ENCODE assay signal across 9 cellular contexts in the genomic region with DNA sequence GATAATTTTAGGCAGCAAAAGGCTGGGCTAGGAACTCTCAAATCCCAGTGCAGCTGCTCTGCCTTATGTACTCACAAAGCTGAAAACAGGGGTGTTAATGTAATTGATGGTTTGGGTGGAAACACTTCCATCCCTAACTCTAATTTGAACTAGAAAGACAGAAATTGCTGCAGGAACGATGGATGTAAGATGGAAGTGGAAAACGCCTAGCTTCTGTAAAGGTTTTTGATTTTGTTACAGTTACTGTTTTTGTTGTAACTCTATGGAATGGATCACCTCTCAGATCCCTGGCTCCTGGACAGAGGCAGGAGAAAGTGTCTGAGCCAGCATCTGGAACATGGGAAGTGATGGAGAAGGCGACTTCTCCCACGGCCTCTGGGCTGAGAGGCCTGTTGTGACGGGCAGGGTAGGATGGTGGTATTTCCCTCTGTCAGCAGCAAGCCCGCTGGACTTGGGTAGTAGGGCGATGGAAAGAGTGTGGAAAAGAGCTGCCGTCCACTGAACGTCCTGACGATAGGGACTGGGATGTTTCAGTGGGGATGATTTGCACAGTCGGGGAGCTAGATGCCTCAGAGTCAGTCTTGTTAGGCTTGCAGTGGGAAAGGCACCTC. TPM values are rescaled to one million over a fixed set of nuclear protein-coding genes. Genes with fewer than 3 reads are reported as not detected.
A peak's percentile ranks its signal among the peaks of the same experiment; 100 is the strongest.
DNase-seq lines count a peak whose midpoint lies in the region; ATAC-seq and TF ChIP-seq lines count a peak whose summit lies in the region.
"Had no signal": no experiment of that assay in that cellular context is flagged by ENCODE, and none has a peak within 500 bp of the region (broad histone marks: within the 10 kb centered on the region; RNA-seq: fewer than 3 reads in every experiment).

No MANE protein-coding gene starts in this region.

- TSS peak; percentile 47 for BruUV-seq in PC-3 (replicated peaks; lab: Mats Ljungman, UMichigan)

- H3K9ac ChIP-seq in PC-3 (ENCODE audit: low read length), result no peak overlapping the region

- H3K27ac ChIP-seq in PC-3 (ENCODE audit: low read length), result no peak overlapping the region
- H3K27ac ChIP-seq in gastroesophageal sphincter, result peak overlapping the region in 3 of 4 donors; percentile 92 to 94 (median 93)

- CTCF ChIA-PET in PC-3 (lab: Charles Lee), result interaction anchor here (0.6 kb wide), 1 partner anchor 27 kb away, joined by 3 read pairs; no protein-coding TSS in a partner anchor

- H3K36me3 Mint-ChIP-seq in stimulated activated naive B cell treated with anti-CD40 and anti-IgM and Interleukin-4, amounts not matched to agents 10 μg/mL and 1 μg/mL and 100 μg/mL, for 72 hours, result peaks cover 9 to 15% of the 10 kb centered on the region in 2 donors

- H3K4me2 ChIP-seq in PC-3 (ENCODE audit: low read length), result peak overlapping the region; percentile 91

- H3K79me2 ChIP-seq in PC-3 (ENCODE audit: low read length), result no peaks in the 10 kb centered on the region

- TF ChIP-seq CTCF in PC-3 (conservative IDR thresholded peaks at IDR 0.05; ENCODE audit: low read depth, low read length), result no peak
- no peak for TF ChIP-seq CTCF in gastroesophageal sphincter (IDR thresholded peaks at IDR 0.05)

- H3K4me3 ChIP-seq in PC-3 (ENCODE audit: low read length), result peak overlapping the region; percentile 71
- H3K4me3 ChIP-seq in gastroesophageal sphincter, result peak overlapping the region; percentile 66 to 97

- H3K36me3 ChIP-seq in PC-3 (ENCODE audit: low read depth, low read length) (no peaks in the 10 kb centered on the region), gastroesophageal sphincter (no peaks in the 10 kb centered on the region)

- peak overlapping the region; percentile 97 for H3K27ac Mint-ChIP-seq in stimulated activated naive B cell treated with anti-CD40 and anti-IgM and Interleukin-4, amounts not matched to agents 10 μg/mL and 1 μg/mL and 100 μg/mL, for 72 hours

- ATAC-seq in PC-3, result no peak
- ATAC-seq in gastroesophageal sphincter, result no peak
- no peak for ATAC-seq in stimulated activated naive B cell treated with anti-CD40 and anti-IgM and Interleukin-4, amounts not matched to agents 10 μg/mL and 1 μg/mL and 100 μg/mL, for 72 hours (replicated peaks)

- no peak for TF ChIP-seq EP300 in gastroesophageal sphincter (IDR thresholded peaks at IDR 0.05)

- intact Hi-C loops in PC-3 (cut with micrococcal nuclease), result no loop called here

- H2AFZ ChIP-seq in PC-3 (ENCODE audit: low read length), result peak overlapping the region; percentile 80; the same call in 1 of the 2 replicates

- H3K4me3 Mint-ChIP-seq in stimulated activated naive B cell treated with anti-CD40 and anti-IgM and Interleukin-4, amounts not matched to agents 10 μg/mL and 1 μg/mL and 100 μg/mL, for 72 hours, result peak overlapping the region; percentile 93 to 94

- no peaks in the 10 kb centered on the region for H3K9me2 ChIP-seq in PC-3 (replicated peaks; ENCODE audit: low read length)

- POLR2A ChIA-PET in PC-3 (lab: Charles Lee; ENCODE audit: unreplicated experiment), result no interaction called here

- DNase-seq in NCI-H1694 treated with DMSO at 0.1 percent for 48 hours (lab: John Stamatoyannopoulos, UW) (peak; percentile 23), NCI-H1694 (lab: John Stamatoyannopoulos, UW) (no peak), PC-3 (no peak), OCI-M2 (lab: John Stamatoyannopoulos, UW; ENCODE audit: unreplicated experiment) (no peak), dermis blood vessel endothelial cell (no peak), G401 (ENCODE audit: low spot score) (no peak)
- no peak for DNase-seq in stimulated activated naive B cell treated with anti-CD40 and anti-IgM and Interleukin-4, amounts not matched to agents 10 μg/mL and 1 μg/mL and 100 μg/mL, for 72 hours

- WGBS in gastroesophageal sphincter (ENCODE audit: low coverage in 1 of 2), 2 donors, result 35 to 48% methylated on average over 5 to 11 of the region's 11 CpGs

- H3K9me3 Mint-ChIP-seq in stimulated activated naive B cell treated with anti-CD40 and anti-IgM and Interleukin-4, amounts not matched to agents 10 μg/mL and 1 μg/mL and 100 μg/mL, for 72 hours, result no peaks in the 10 kb centered on the region
- H3K9me3 Mint-ChIP-seq: dendritic cell treated with granulocyte-macrophage colony-stimulating factor and Interleukin-4, amounts not matched to agents 40 ng/mL and 50 ng/mL, for 4 days had no signal

- no peaks in the 10 kb centered on the region for H3K27me3 Mint-ChIP-seq in stimulated activated naive B cell treated with anti-CD40 and anti-IgM and Interleukin-4, amounts not matched to agents 10 μg/mL and 1 μg/mL and 100 μg/mL, for 72 hours

- TF ChIP-seq POLR2A in gastroesophageal sphincter (IDR thresholded peaks at IDR 0.05), result no peak

- H3K4me1 Mint-ChIP-seq in stimulated activated naive B cell treated with anti-CD40 and anti-IgM and Interleukin-4, amounts not matched to agents 10 μg/mL and 1 μg/mL and 100 μg/mL, for 72 hours, result peaks cover 65 to 84% of the 10 kb centered on the region in 2 donors

- H3K9me3 ChIP-seq in PC-3 (ENCODE audit: low read length), result no peaks in the 10 kb centered on the region
- no peaks in the 10 kb centered on the region for H3K9me3 ChIP-seq in gastroesophageal sphincter

- H3K27me3 ChIP-seq in PC-3 (ENCODE audit: low read length) (no peaks in the 10 kb centered on the region), gastroesophageal sphincter (no peaks in the 10 kb centered on the region)

- no peaks in the 10 kb centered on the region for H3F3A ChIP-seq in PC-3 (ENCODE audit: low read length, unreplicated experiment)

- H3K4me1 ChIP-seq in PC-3 (ENCODE audit: insufficient read depth, low read length), result peaks cover 31% of the 10 kb centered on the region
- peaks cover 0 to 67% (median 48%) of the 10 kb centered on the region in 3 donors for H3K4me1 ChIP-seq in gastroesophageal sphincter

- no peaks in the 10 kb centered on the region for H4K20me1 ChIP-seq in PC-3 (ENCODE audit: low read length)

- in situ Hi-C loops in G401 (cut with HindIII; ENCODE audit: low sequenced_read_pairs), result no loop called here

RNA-seq across cellular contexts. Expression of gene TRAF5, which starts 1.6 kb away (rescaled TPM):
- 5.1 and 12.2 TPM in 2 replicates for total RNA-seq in PC-3 (2014; rRNA removed)
- 10 to 100 TPM; 20.5 to 44.2 (median 27.9) TPM for total RNA-seq in gastroesophageal sphincter
- 13.5 and 15.3 TPM in 2 replicates for total RNA-seq in dermis blood vessel endothelial cell
- total RNA-seq in G401 (2014; rRNA removed; shearing (Covaris generic)), result 0.17 TPM in 1 of 2 replicates, not detected in the other
